ENCODE assay signal across 20 cellular contexts in the genomic region with DNA sequence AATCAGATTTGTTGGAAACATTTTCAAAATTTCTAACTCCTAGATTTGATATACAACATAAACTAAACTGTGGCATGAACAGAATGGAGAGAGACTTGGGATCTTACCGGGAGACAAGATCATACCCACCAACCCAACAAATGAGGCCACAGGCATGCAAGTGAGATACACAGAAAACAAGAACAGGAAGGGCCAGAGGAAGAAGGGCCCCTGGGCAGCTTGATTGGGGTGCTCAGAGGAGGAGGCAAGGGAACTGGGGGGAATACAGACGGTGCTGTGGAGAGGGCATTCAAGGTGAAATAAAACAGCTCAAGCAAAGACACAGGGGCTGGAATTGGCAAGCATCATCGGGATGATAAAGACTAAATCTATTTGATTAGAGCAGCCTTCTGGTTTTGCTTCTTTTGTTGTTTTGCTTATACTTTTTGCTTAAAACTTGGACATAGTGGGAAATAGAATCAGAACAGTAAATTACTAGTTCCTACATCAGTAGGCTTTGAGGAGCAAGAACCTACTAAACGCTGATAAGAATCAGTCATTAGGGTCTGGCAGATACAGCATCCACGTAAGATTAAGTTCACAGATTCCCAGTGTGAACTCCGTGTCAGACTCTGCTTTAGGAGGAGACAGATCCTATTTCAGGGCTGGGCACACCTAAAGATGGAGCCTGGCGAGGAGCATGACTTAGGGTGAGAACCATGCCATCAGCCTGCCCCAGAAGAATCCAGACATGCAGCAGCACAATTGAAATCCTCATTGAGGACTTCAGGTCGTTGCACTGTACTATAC. TPM values are rescaled to one million over a fixed set of nuclear protein-coding genes. Genes with fewer than 3 reads are reported as not detected.
DNase-seq lines count a peak whose midpoint lies in the region; ATAC-seq and TF ChIP-seq lines count a peak whose summit lies in the region.
"Had no signal": no experiment of that assay in that cellular context is flagged by ENCODE, and none has a peak within 500 bp of the region (broad histone marks: within the 10 kb centered on the region; RNA-seq: fewer than 3 reads in every experiment).

No MANE protein-coding gene starts in this region.

- DNase-seq in GM23338 (ENCODE audit: low spot score) (no peak), naive B cell (no peak), dorsolateral prefrontal cortex (no peak)
- no peak for DNase-seq in activated T-helper 1 cell treated with anti-CD3 and anti-CD28 coated beads, Interleukin-12 subunit alpha, Interleukin-12 subunit beta, Interleukin-2, Interleukin-4 antibody, amounts not matched to agents 30 ng/mL and 10 ng/mL and 1 ng/mL, durations not matched to agents 14 hours and 24 hours and 36 hours (ENCODE audit: low spot score)
- DNase-seq: activated CD4-positive, alpha-beta T cell treated with anti-CD3 and anti-CD28 coated beads, Interleukin-2, amount 10 ng/mL, durations not matched to agents 7 days and 5 days; activated T-cell treated with anti-CD3 and anti-CD28 coated beads, Interleukin-2, amount 50 U/mL, for 1 hour; AML-193; effector memory CD8-positive, alpha-beta T cell; NCI-H2029 treated with DMSO at 0.1 percent for 48 hours; NCI-H510A treated with DMSO at 0.1 percent for 48 hours; OCI-M1; tibial artery had no signal

- no peaks in the 10 kb centered on the region for H3F3A ChIP-seq in GM23338 (replicated peaks; ENCODE audit: low read depth)

- H4K20me1 ChIP-seq in BLaER1 (peaks cover 8% of the 10 kb centered on the region; the same call in 1 of the 2 replicates), GM23338 (replicated peaks; ENCODE audit: insufficient read depth) (peaks cover 37% of the 10 kb centered on the region)

- no peak overlapping the region for H2AFZ ChIP-seq in GM23338

- no peaks in the 10 kb centered on the region for H3K36me3 Mint-ChIP-seq in GM23338 (ENCODE audit: low read depth)
- H3K36me3 Mint-ChIP-seq in activated T-helper 1 cell treated with anti-CD3 and anti-CD28 coated beads, Interleukin-12 subunit alpha, Interleukin-12 subunit beta, Interleukin-2, Interleukin-4 antibody, amounts not matched to agents 30 ng/mL and 10 ng/mL and 1 ng/mL, durations not matched to agents 14 hours and 24 hours and 36 hours (ENCODE audit: low read depth), result no peaks in the 10 kb centered on the region
- no peaks in the 10 kb centered on the region for H3K36me3 Mint-ChIP-seq in naive B cell
- H3K36me3 Mint-ChIP-seq: activated naive CD8-positive, alpha-beta T cell had no signal

- H3K9me2 ChIP-seq in GM23338 (ENCODE audit: insufficient read depth), result no peaks in the 10 kb centered on the region

- H3K27me3 Mint-ChIP-seq in GM23338 (ENCODE audit: insufficient read depth, low read depth, poor library complexity) (peaks cover 9% of the 10 kb centered on the region), naive B cell (no peaks in the 10 kb centered on the region)
- no peaks in the 10 kb centered on the region for H3K27me3 Mint-ChIP-seq in activated T-helper 1 cell treated with anti-CD3 and anti-CD28 coated beads, Interleukin-12 subunit alpha, Interleukin-12 subunit beta, Interleukin-2, Interleukin-4 antibody, amounts not matched to agents 30 ng/mL and 10 ng/mL and 1 ng/mL, durations not matched to agents 14 hours and 24 hours and 36 hours (ENCODE audit: insufficient read depth)
- H3K27me3 Mint-ChIP-seq: activated CD4-positive, alpha-beta T cell treated with anti-CD3 and anti-CD28 coated beads, Interleukin-2, amount 10 ng/mL, durations not matched to agents 7 days and 5 days; activated naive CD8-positive, alpha-beta T cell had no signal

- intact Hi-C loops in activated T-helper 1 cell treated with anti-CD3 and anti-CD28 coated beads, Interleukin-12 subunit alpha, Interleukin-12 subunit beta, Interleukin-2, Interleukin-4 antibody, amounts not matched to agents 30 ng/mL and 10 ng/mL and 1 ng/mL, durations not matched to agents 14 hours and 24 hours and 36 hours (cut with micrococcal nuclease), result loop anchor here (2.0 kb wide), 1 partner anchor 37 kb away; the partner anchor contains the start of gene RPS6KA2
- intact Hi-C loops in dorsolateral prefrontal cortex (cut with DNase I), result no loop called here

- H3K27me3 ChIP-seq in BLaER1, result no peaks in the 10 kb centered on the region
- H3K27me3 ChIP-seq in GM23338 (ENCODE audit: insufficient read depth), result no peaks in the 10 kb centered on the region
- no peaks in the 10 kb centered on the region for H3K27me3 ChIP-seq in dorsolateral prefrontal cortex
- H3K27me3 ChIP-seq: tibial artery had no signal

- H3K4me2 ChIP-seq in BLaER1 (peak overlapping the region; percentile 86), GM23338 (0 out of 2 replicates have a peak overlapping the region, but pooled peaks have one; percentile 9)

- H3K4me3 Mint-ChIP-seq in GM23338 (no peak overlapping the region), naive B cell (peak overlapping the region in 6 of 8 donors; percentile 50 to 80 (median 62))
- H3K4me3 Mint-ChIP-seq in activated T-helper 1 cell treated with anti-CD3 and anti-CD28 coated beads, Interleukin-12 subunit alpha, Interleukin-12 subunit beta, Interleukin-2, Interleukin-4 antibody, amounts not matched to agents 30 ng/mL and 10 ng/mL and 1 ng/mL, durations not matched to agents 14 hours and 24 hours and 36 hours, result no peak overlapping the region
- H3K4me3 Mint-ChIP-seq: activated CD4-positive, alpha-beta T cell treated with anti-CD3 and anti-CD28 coated beads, Interleukin-2, amount 10 ng/mL, durations not matched to agents 7 days and 5 days; activated naive CD8-positive, alpha-beta T cell; effector memory CD8-positive, alpha-beta T cell had no signal

- no peak overlapping the region for H3K9ac ChIP-seq in BLaER1

- H3K9me3 ChIP-seq in BLaER1, result no peaks in the 10 kb centered on the region
- H3K9me3 ChIP-seq: tibial artery had no signal

- H3K4me1 Mint-ChIP-seq in GM23338, result peaks cover 54% of the 10 kb centered on the region
- peaks cover 15% of the 10 kb centered on the region for H3K4me1 Mint-ChIP-seq in activated T-helper 1 cell treated with anti-CD3 and anti-CD28 coated beads, Interleukin-12 subunit alpha, Interleukin-12 subunit beta, Interleukin-2, Interleukin-4 antibody, amounts not matched to agents 30 ng/mL and 10 ng/mL and 1 ng/mL, durations not matched to agents 14 hours and 24 hours and 36 hours (ENCODE audit: low read depth)
- peaks cover 31 to 44% (median 36%) of the 10 kb centered on the region in 3 donors for H3K4me1 Mint-ChIP-seq in naive B cell

- H3K4me1 ChIP-seq in BLaER1 (peaks cover 43% of the 10 kb centered on the region), GM23338 (ENCODE audit: insufficient read depth) (peaks cover 22% of the 10 kb centered on the region)

- peaks cover 77% of the 10 kb centered on the region for H3K79me2 ChIP-seq in GM23338 (replicated peaks; ENCODE audit: insufficient read depth)

- no peak for ATAC-seq in GM23338
- no peak for ATAC-seq in naive B cell (ENCODE audit: low read depth in 2 of 2)
- no peak for ATAC-seq in HG02642 (IDR thresholded peaks at IDR 0.05; ENCODE audit: poor library complexity, unreplicated experiment)
- ATAC-seq in HG03442 (IDR thresholded peaks at IDR 0.05; ENCODE audit: unreplicated experiment), result no peak
- ATAC-seq in GM18498 (IDR thresholded peaks at IDR 0.05; ENCODE audit: unreplicated experiment), result no peak
- ATAC-seq: effector memory CD8-positive, alpha-beta T cell; left lobe of liver had no signal

- H3K27ac ChIP-seq in BLaER1 (no peak overlapping the region), GM23338 (ENCODE audit: low read depth) (no peak overlapping the region), dorsolateral prefrontal cortex (peak overlapping the region in 6 of 59 donors; percentile 18 to 45 (median 30))
- H3K27ac ChIP-seq: HL-60, tibial artery had no signal

- H3K9me3 Mint-ChIP-seq in GM23338 (no peaks in the 10 kb centered on the region), naive B cell (no peaks in the 10 kb centered on the region)
- H3K9me3 Mint-ChIP-seq in activated T-helper 1 cell treated with anti-CD3 and anti-CD28 coated beads, Interleukin-12 subunit alpha, Interleukin-12 subunit beta, Interleukin-2, Interleukin-4 antibody, amounts not matched to agents 30 ng/mL and 10 ng/mL and 1 ng/mL, durations not matched to agents 14 hours and 24 hours and 36 hours, result no peaks in the 10 kb centered on the region
- H3K9me3 Mint-ChIP-seq: activated CD4-positive, alpha-beta T cell treated with anti-CD3 and anti-CD28 coated beads, Interleukin-2, amount 10 ng/mL, durations not matched to agents 7 days and 5 days; effector memory CD8-positive, alpha-beta T cell had no signal

- no peak overlapping the region; the same call in 1 of the 2 replicates for H3K27ac Mint-ChIP-seq in GM23338
- peak overlapping the region; percentile 29 for H3K27ac Mint-ChIP-seq in activated T-helper 1 cell treated with anti-CD3 and anti-CD28 coated beads, Interleukin-12 subunit alpha, Interleukin-12 subunit beta, Interleukin-2, Interleukin-4 antibody, amounts not matched to agents 30 ng/mL and 10 ng/mL and 1 ng/mL, durations not matched to agents 14 hours and 24 hours and 36 hours
- peak overlapping the region in 3 of 6 donors; percentile 59 to 77 (median 60) for H3K27ac Mint-ChIP-seq in naive B cell
- H3K27ac Mint-ChIP-seq: activated CD4-positive, alpha-beta T cell treated with anti-CD3 and anti-CD28 coated beads, Interleukin-2, amount 10 ng/mL, durations not matched to agents 7 days and 5 days; activated naive CD8-positive, alpha-beta T cell; effector memory CD8-positive, alpha-beta T cell had no signal

- no peak overlapping the region for H3K4me3 ChIP-seq in BLaER1
- no peak overlapping the region for H3K4me3 ChIP-seq in GM23338
- H3K4me3 ChIP-seq in dorsolateral prefrontal cortex, result no peak overlapping the region
- H3K4me3 ChIP-seq: skin epidermis, tibial artery had no signal

- H3K36me3 ChIP-seq in BLaER1, result no peaks in the 10 kb centered on the region
- no peaks in the 10 kb centered on the region for H3K36me3 ChIP-seq in GM23338 (ENCODE audit: insufficient read depth)
- H3K36me3 ChIP-seq: tibial artery had no signal

- TF ChIP-seq CTCF in GM23338 (conservative IDR thresholded peaks at IDR 0.05; ENCODE audit: low read depth in 2 of 2) (no peak), dorsolateral prefrontal cortex (IDR thresholded peaks at IDR 0.05 in 54 of 56, conservative IDR thresholded peaks at IDR 0.05 in 2 of 56; ENCODE audit: low read depth in 1 of 56, partially characterized antibody in 56 of 56) (no peak)

RNA-seq across cellular contexts. Expression of gene RAMACL, which starts 3.5 kb away (rescaled TPM):
- total RNA-seq in GM23338 (2014; rRNA removed; shearing (Covaris generic)), result 4.0 and 4.2 TPM in 2 replicates
- 0.61 and 0.68 TPM in 2 replicates for polyA plus RNA-seq in GM23338 (2016; fragmentation: Nextera tagmentation; extraction: Ambion mirVana)
- total RNA-seq in activated T-helper 1 cell treated with anti-CD3 and anti-CD28 coated beads, Interleukin-12 subunit alpha, Interleukin-12 subunit beta, Interleukin-2, Interleukin-4 antibody, amounts not matched to agents 30 ng/mL and 10 ng/mL and 1 ng/mL, durations not matched to agents 14 hours and 24 hours and 36 hours, result 0.29 and 0.42 TPM in 2 replicates
- under 1 TPM in 5 of 6 donors, not detected in 1; 0.23 to 0.65 (median 0.52) TPM for polyA plus RNA-seq in naive B cell (ENCODE audit: low read depth in 6 of 6)
- total RNA-seq in dorsolateral prefrontal cortex, result 10 to 100 TPM in 10 of 120 experiments, 1 to 10 TPM in 110; 1.7 to 13.4 (median 7.1) TPM

RNA-seq across cellular contexts. Expression of gene RPS6KA2, which starts 37.1 kb away (rescaled TPM):
- total RNA-seq in GM23338 (2014; rRNA removed; shearing (Covaris generic)), result 25.3 and 25.6 TPM in 2 replicates
- polyA plus RNA-seq in GM23338 (2016; fragmentation: Nextera tagmentation; extraction: Ambion mirVana) (9.4 and 12.5 TPM in 2 replicates), naive B cell (ENCODE audit: low read depth in 6 of 6) (1 to 10 TPM; 2.1 to 5.4 (median 4.6) TPM)
- total RNA-seq in activated T-helper 1 cell treated with anti-CD3 and anti-CD28 coated beads, Interleukin-12 subunit alpha, Interleukin-12 subunit beta, Interleukin-2, Interleukin-4 antibody, amounts not matched to agents 30 ng/mL and 10 ng/mL and 1 ng/mL, durations not matched to agents 14 hours and 24 hours and 36 hours, result 2.0 and 2.7 TPM in 2 replicates
- 100 to 1,000 TPM in 27 of 120 experiments, 10 to 100 TPM in 93; 66.5 to 123 (median 91.5) TPM for total RNA-seq in dorsolateral prefrontal cortex

Comparison
In these comparisons a context has a peak if more than half of its experiments do, and no peak if none do; other contexts are left out.
1. H3K4me3 Mint-ChIP-seq: peak in naive B cell (6 of 8); none in GM23338 (single experiment) and activated T-helper 1 cell treated with anti-CD3 and anti-CD28 coated beads, Interleukin-12 subunit alpha, Interleukin-12 subunit beta, Interleukin-2, Interleukin-4 antibody, amounts not matched to agents 30 ng/mL and 10 ng/mL and 1 ng/mL, durations not matched to agents 14 hours and 24 hours and 36 hours (single experiment).